In the genomic region with DNA sequence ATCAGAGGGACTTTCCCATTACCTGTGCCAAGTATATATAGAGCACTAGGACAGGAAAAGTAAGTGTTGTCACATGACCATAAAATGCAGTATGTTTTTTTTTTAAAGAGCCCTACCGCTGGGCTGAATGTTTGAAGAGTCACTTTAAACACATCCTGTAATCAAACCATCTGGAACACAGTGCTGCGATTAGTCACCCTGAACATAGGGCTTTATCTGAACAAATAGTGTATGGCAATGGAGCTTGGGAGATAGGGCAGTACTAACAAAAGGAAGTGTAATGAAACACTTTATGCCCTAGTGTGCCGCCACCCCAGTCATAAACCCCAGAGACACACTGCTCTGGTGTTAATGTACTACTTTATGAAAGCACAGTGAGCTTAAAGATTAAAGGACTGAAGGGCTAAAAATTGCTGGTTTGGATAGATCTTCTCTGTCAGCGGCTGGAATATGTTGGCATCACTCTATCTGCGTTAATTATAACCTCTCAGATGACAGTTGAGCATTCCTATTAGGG, we compare ENCODE assay signal across 1 cellular context.
A peak's percentile ranks its signal among the peaks of the same experiment; 100 is the strongest.
TF ChIP-seq lines count a peak whose summit lies in the region.

No MANE protein-coding gene starts in this region.

TF ChIP-seq in HepG2, 621 proteins besides CTCF, POLR2A, EP300 and RAD21 (continued from another document and continues in another):
- TF ChIP-seq PHF8 (CRISPR knock-in tag; IDR thresholded peaks at IDR 0.05) (no peak), ZNF549 (CRISPR knock-in tag; IDR thresholded peaks at IDR 0.05) (no peak), PTBP1 (IDR thresholded peaks at IDR 0.05; ENCODE audit: low read depth, low read length, poor library complexity, severe bottlenecking) (no peak), FOXK2 (IDR thresholded peaks at IDR 0.05) (no peak), NFE2L1 (CRISPR knock-in tag; IDR thresholded peaks at IDR 0.05; ENCODE audit: borderline replicate concordance) (no peak), ZZZ3 (CRISPR knock-in tag; IDR thresholded peaks at IDR 0.05; ENCODE audit: borderline replicate concordance) (no peak), RBFOX2 (IDR thresholded peaks at IDR 0.05; ENCODE audit: low read depth, low read length) (no peak), FOXM1 (CRISPR knock-in tag; IDR thresholded peaks at IDR 0.05) (no peak), MXI1 (IDR thresholded peaks at IDR 0.05; ENCODE audit: borderline replicate concordance, low read depth, low read length) (no peak), FOXC1 (CRISPR knock-in tag; IDR thresholded peaks at IDR 0.05; ENCODE audit: borderline replicate concordance) (no peak), ELF3 (CRISPR knock-in tag; IDR thresholded peaks at IDR 0.05) (peak; percentile 86), KDM6A (CRISPR knock-in tag; IDR thresholded peaks at IDR 0.05; ENCODE audit: low read depth) (no peak), ISX (CRISPR knock-in tag; conservative IDR thresholded peaks at IDR 0.05) (no peak), ZFX (CRISPR knock-in tag; IDR thresholded peaks at IDR 0.05; ENCODE audit: low read depth) (no peak), ZNF75D (CRISPR knock-in tag; IDR thresholded peaks at IDR 0.05; ENCODE audit: borderline replicate concordance) (no peak), ZNF432 (CRISPR knock-in tag; IDR thresholded peaks at IDR 0.05; ENCODE audit: borderline replicate concordance) (no peak), MEIS1 (CRISPR knock-in tag; IDR thresholded peaks at IDR 0.05; ENCODE audit: borderline replicate concordance) (no peak), RELA (CRISPR knock-in tag; IDR thresholded peaks at IDR 0.05) (no peak), HES4 (CRISPR knock-in tag; IDR thresholded peaks at IDR 0.05; ENCODE audit: borderline replicate concordance) (no peak), ELF1 (CRISPR knock-in tag; IDR thresholded peaks at IDR 0.05) (no peak), HNF4A (CRISPR knock-in tag; IDR thresholded peaks at IDR 0.05) (no peak), ZNF326 (CRISPR knock-in tag; IDR thresholded peaks at IDR 0.05; ENCODE audit: borderline replicate concordance) (no peak), ONECUT2 (CRISPR knock-in tag; IDR thresholded peaks at IDR 0.05) (no peak), ZNF430 (CRISPR knock-in tag; IDR thresholded peaks at IDR 0.05) (no peak), ZFP41 (CRISPR knock-in tag; IDR thresholded peaks at IDR 0.05; ENCODE audit: borderline replicate concordance) (no peak), HDAC6 (IDR thresholded peaks at IDR 0.05; ENCODE audit: low read depth, low read length) (no peak), ZC3H13 (CRISPR knock-in tag; IDR thresholded peaks at IDR 0.05) (no peak), ZNF629 (CRISPR knock-in tag; conservative IDR thresholded peaks at IDR 0.05) (no peak), ZNF496 (CRISPR knock-in tag; IDR thresholded peaks at IDR 0.05; ENCODE audit: insufficient replicate concordance) (no peak), ZNF777 (CRISPR knock-in tag; IDR thresholded peaks at IDR 0.05) (no peak)
- TF ChIP-seq, protein P1, sequence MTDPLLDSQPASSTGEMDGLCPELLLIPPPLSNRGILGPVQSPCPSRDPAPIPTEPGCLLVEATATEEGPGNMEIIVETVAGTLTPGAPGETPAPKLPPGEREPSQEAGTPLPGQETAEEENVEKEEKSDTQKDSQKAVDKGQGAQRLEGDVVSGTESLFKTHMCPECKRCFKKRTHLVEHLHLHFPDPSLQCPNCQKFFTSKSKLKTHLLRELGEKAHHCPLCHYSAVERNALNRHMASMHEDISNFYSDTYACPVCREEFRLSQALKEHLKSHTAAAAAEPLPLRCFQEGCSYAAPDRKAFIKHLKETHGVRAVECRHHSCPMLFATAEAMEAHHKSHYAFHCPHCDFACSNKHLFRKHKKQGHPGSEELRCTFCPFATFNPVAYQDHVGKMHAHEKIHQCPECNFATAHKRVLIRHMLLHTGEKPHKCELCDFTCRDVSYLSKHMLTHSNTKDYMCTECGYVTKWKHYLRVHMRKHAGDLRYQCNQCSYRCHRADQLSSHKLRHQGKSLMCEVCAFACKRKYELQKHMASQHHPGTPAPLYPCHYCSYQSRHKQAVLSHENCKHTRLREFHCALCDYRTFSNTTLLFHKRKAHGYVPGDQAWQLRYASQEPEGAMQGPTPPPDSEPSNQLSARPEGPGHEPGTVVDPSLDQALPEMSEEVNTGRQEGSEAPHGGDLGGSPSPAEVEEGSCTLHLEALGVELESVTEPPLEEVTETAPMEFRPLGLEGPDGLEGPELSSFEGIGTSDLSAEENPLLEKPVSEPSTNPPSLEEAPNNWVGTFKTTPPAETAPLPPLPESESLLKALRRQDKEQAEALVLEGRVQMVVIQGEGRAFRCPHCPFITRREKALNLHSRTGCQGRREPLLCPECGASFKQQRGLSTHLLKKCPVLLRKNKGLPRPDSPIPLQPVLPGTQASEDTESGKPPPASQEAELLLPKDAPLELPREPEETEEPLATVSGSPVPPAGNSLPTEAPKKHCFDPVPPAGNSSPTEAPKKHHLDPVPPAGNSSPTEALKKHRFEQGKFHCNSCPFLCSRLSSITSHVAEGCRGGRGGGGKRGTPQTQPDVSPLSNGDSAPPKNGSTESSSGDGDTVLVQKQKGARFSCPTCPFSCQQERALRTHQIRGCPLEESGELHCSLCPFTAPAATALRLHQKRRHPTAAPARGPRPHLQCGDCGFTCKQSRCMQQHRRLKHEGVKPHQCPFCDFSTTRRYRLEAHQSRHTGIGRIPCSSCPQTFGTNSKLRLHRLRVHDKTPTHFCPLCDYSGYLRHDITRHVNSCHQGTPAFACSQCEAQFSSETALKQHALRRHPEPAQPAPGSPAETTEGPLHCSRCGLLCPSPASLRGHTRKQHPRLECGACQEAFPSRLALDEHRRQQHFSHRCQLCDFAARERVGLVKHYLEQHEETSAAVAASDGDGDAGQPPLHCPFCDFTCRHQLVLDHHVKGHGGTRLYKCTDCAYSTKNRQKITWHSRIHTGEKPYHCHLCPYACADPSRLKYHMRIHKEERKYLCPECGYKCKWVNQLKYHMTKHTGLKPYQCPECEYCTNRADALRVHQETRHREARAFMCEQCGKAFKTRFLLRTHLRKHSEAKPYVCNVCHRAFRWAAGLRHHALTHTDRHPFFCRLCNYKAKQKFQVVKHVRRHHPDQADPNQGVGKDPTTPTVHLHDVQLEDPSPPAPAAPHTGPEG (CRISPR knock-in tag; IDR thresholded peaks at IDR 0.05): no peak
- TF ChIP-seq, protein P2, sequence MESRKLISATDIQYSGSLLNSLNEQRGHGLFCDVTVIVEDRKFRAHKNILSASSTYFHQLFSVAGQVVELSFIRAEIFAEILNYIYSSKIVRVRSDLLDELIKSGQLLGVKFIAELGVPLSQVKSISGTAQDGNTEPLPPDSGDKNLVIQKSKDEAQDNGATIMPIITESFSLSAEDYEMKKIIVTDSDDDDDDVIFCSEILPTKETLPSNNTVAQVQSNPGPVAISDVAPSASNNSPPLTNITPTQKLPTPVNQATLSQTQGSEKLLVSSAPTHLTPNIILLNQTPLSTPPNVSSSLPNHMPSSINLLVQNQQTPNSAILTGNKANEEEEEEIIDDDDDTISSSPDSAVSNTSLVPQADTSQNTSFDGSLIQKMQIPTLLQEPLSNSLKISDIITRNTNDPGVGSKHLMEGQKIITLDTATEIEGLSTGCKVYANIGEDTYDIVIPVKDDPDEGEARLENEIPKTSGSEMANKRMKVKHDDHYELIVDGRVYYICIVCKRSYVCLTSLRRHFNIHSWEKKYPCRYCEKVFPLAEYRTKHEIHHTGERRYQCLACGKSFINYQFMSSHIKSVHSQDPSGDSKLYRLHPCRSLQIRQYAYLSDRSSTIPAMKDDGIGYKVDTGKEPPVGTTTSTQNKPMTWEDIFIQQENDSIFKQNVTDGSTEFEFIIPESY (CRISPR knock-in tag; IDR thresholded peaks at IDR 0.05): no peak
- TF ChIP-seq, protein P3, sequence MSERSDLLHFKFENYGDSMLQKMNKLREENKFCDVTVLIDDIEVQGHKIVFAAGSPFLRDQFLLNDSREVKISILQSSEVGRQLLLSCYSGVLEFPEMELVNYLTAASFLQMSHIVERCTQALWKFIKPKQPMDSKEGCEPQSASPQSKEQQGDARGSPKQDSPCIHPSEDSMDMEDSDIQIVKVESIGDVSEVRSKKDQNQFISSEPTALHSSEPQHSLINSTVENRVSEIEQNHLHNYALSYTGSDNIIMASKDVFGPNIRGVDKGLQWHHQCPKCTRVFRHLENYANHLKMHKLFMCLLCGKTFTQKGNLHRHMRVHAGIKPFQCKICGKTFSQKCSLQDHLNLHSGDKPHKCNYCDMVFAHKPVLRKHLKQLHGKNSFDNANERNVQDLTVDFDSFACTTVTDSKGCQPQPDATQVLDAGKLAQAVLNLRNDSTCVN (CRISPR knock-in tag; IDR thresholded peaks at IDR 0.05; ENCODE audit: borderline replicate concordance): no peak
- TF ChIP-seq, protein P4, sequence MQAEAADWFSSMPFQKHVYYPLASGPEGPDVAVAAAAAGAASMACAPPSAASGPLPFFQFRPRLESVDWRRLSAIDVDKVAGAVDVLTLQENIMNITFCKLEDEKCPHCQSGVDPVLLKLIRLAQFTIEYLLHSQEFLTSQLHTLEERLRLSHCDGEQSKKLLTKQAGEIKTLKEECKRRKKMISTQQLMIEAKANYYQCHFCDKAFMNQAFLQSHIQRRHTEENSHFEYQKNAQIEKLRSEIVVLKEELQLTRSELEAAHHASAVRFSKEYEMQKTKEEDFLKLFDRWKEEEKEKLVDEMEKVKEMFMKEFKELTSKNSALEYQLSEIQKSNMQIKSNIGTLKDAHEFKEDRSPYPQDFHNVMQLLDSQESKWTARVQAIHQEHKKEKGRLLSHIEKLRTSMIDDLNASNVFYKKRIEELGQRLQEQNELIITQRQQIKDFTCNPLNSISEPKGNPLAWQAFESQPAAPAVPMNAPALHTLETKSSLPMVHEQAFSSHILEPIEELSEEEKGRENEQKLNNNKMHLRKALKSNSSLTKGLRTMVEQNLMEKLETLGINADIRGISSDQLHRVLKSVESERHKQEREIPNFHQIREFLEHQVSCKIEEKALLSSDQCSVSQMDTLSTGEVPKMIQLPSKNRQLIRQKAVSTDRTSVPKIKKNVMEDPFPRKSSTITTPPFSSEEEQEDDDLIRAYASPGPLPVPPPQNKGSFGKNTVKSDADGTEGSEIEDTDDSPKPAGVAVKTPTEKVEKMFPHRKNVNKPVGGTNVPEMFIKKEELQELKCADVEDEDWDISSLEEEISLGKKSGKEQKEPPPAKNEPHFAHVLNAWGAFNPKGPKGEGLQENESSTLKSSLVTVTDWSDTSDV (CRISPR knock-in tag; IDR thresholded peaks at IDR 0.05): no peak
- TF ChIP-seq, protein P5, sequence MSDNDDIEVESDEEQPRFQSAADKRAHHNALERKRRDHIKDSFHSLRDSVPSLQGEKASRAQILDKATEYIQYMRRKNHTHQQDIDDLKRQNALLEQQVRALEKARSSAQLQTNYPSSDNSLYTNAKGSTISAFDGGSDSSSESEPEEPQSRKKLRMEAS (IDR thresholded peaks at IDR 0.05): 0 out of 2 replicates have a peak, but pooled peaks have one; percentile 33
- TF ChIP-seq, protein P6, sequence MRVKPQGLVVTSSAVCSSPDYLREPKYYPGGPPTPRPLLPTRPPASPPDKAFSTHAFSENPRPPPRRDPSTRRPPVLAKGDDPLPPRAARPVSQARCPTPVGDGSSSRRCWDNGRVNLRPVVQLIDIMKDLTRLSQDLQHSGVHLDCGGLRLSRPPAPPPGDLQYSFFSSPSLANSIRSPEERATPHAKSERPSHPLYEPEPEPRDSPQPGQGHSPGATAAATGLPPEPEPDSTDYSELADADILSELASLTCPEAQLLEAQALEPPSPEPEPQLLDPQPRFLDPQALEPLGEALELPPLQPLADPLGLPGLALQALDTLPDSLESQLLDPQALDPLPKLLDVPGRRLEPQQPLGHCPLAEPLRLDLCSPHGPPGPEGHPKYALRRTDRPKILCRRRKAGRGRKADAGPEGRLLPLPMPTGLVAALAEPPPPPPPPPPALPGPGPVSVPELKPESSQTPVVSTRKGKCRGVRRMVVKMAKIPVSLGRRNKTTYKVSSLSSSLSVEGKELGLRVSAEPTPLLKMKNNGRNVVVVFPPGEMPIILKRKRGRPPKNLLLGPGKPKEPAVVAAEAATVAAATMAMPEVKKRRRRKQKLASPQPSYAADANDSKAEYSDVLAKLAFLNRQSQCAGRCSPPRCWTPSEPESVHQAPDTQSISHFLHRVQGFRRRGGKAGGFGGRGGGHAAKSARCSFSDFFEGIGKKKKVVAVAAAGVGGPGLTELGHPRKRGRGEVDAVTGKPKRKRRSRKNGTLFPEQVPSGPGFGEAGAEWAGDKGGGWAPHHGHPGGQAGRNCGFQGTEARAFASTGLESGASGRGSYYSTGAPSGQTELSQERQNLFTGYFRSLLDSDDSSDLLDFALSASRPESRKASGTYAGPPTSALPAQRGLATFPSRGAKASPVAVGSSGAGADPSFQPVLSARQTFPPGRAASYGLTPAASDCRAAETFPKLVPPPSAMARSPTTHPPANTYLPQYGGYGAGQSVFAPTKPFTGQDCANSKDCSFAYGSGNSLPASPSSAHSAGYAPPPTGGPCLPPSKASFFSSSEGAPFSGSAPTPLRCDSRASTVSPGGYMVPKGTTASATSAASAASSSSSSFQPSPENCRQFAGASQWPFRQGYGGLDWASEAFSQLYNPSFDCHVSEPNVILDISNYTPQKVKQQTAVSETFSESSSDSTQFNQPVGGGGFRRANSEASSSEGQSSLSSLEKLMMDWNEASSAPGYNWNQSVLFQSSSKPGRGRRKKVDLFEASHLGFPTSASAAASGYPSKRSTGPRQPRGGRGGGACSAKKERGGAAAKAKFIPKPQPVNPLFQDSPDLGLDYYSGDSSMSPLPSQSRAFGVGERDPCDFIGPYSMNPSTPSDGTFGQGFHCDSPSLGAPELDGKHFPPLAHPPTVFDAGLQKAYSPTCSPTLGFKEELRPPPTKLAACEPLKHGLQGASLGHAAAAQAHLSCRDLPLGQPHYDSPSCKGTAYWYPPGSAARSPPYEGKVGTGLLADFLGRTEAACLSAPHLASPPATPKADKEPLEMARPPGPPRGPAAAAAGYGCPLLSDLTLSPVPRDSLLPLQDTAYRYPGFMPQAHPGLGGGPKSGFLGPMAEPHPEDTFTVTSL (CRISPR knock-in tag; IDR thresholded peaks at IDR 0.05; ENCODE audit: borderline replicate concordance): peak; percentile 88; the same call in 1 of the 2 replicates
- TF ChIP-seq, protein P7, sequence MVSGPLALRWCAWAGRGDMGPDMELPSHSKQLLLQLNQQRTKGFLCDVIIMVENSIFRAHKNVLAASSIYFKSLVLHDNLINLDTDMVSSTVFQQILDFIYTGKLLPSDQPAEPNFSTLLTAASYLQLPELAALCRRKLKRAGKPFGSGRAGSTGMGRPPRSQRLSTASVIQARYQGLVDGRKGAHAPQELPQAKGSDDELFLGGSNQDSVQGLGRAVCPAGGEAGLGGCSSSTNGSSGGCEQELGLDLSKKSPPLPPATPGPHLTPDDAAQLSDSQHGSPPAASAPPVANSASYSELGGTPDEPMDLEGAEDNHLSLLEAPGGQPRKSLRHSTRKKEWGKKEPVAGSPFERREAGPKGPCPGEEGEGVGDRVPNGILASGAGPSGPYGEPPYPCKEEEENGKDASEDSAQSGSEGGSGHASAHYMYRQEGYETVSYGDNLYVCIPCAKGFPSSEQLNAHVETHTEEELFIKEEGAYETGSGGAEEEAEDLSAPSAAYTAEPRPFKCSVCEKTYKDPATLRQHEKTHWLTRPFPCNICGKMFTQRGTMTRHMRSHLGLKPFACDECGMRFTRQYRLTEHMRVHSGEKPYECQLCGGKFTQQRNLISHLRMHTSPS (CRISPR knock-in tag; IDR thresholded peaks at IDR 0.05; ENCODE audit: low read depth): no peak
